In genomic region chr15:25832158-25832557, GRCh38 we compare ENCODE assay signal across 1 cellular context.
TF ChIP-seq lines count a peak whose summit lies in the region.

No MANE protein-coding gene starts in this region.

TF ChIP-seq in HepG2, 621 proteins besides CTCF, POLR2A, EP300 and RAD21 (continued from another document):
- TF ChIP-seq KIAA2018 (CRISPR knock-in tag; IDR thresholded peaks at IDR 0.05; ENCODE audit: borderline replicate concordance) (no peak), SRSF4 (IDR thresholded peaks at IDR 0.05; ENCODE audit: low read depth, low read length, poor library complexity, severe bottlenecking) (no peak), USF2 (IDR thresholded peaks at IDR 0.05; ENCODE audit: low read depth, low read length) (no peak), USF2 (CRISPR knock-in tag; IDR thresholded peaks at IDR 0.05; ENCODE audit: borderline replicate concordance) (no peak), ATF7-NPFF (CRISPR knock-in tag; IDR thresholded peaks at IDR 0.05; ENCODE audit: low read depth) (no peak), MTF2 (CRISPR knock-in tag; IDR thresholded peaks at IDR 0.05; ENCODE audit: borderline replicate concordance) (no peak), RARG (CRISPR knock-in tag; IDR thresholded peaks at IDR 0.05; ENCODE audit: low read depth) (no peak), SIN3B (IDR thresholded peaks at IDR 0.05; ENCODE audit: low read length) (no peak), GPN1 (CRISPR knock-in tag; IDR thresholded peaks at IDR 0.05; ENCODE audit: borderline replicate concordance) (no peak), ZNF18 (CRISPR knock-in tag; IDR thresholded peaks at IDR 0.05; ENCODE audit: insufficient replicate concordance) (no peak), ZNF367 (CRISPR knock-in tag; IDR thresholded peaks at IDR 0.05; ENCODE audit: borderline replicate concordance) (no peak), ZNF224 (CRISPR knock-in tag; IDR thresholded peaks at IDR 0.05) (no peak)
